Comparison of ENCODE assay signal across 32 cellular contexts in the genomic region with DNA sequence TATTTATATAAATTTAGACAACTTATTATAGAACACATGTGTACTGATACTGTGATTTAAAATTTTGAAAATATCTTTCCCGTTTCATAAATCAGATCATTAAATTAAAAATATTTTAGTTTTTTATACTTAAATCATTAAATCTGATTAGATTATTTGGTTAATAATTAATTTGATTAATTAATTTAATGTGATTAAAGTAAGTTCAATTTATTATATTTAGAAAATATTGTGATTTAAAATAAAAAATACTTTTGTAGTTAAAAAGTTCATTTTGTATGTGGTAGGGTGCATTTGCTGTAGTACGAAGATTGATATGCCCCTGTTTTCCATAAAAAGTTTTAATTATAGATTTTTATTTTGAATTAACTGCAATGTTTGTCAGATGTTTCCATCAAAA.
"Had no signal": no experiment of that assay in that cellular context is flagged by ENCODE, and none has a peak within 500 bp of the region (broad histone marks: within the 10 kb centered on the region; RNA-seq: fewer than 3 reads in every experiment).

No MANE protein-coding gene starts in this region.

- H3K4me3 Mint-ChIP-seq: activated CD4-positive, alpha-beta memory T cell treated with anti-CD3 and anti-CD28 coated beads, Interleukin-2, amount 10 ng/mL, durations not matched to agents 7 days and 5 days; activated CD4-positive, alpha-beta T cell treated with anti-CD3 and anti-CD28 coated beads, Interleukin-2, amount 10 ng/mL, durations not matched to agents 7 days and 5 days; activated naive CD8-positive, alpha-beta T cell; activated T-cell treated with anti-CD3 and anti-CD28 coated beads, Interleukin-2, amount 50 U/mL, for 24 hours; activated T-cell treated with anti-CD3 and anti-CD28 coated beads, Interleukin-2, amount 50 U/mL, for 72 hours; central memory CD8-positive, alpha-beta T cell; T-helper 17 cell; T-helper 2 cell treated with Interferon-gamma antibody and Interleukin-4, amounts not matched to agents 5 μg/mL and 100 μg/mL, for 36 hours had no signal

- H3K4me3 ChIP-seq: esophagus muscularis mucosa, gastroesophageal sphincter, heart right ventricle had no signal

- H3K4me1 ChIP-seq: esophagus muscularis mucosa, foreskin keratinocyte, gastroesophageal sphincter, heart right ventricle had no signal

- H3K4me1 Mint-ChIP-seq: activated CD4-positive, alpha-beta T cell treated with anti-CD3 and anti-CD28 coated beads, Interleukin-2, amount 10 ng/mL, durations not matched to agents 7 days and 5 days; central memory CD8-positive, alpha-beta T cell; T-helper 17 cell had no signal

- H3K36me3 ChIP-seq: brain microvascular endothelial cell, esophagus muscularis mucosa, gastroesophageal sphincter, heart right ventricle had no signal

- FAIRE-seq: astrocyte, bronchial epithelial cell had no signal

- H3K27ac ChIP-seq: brain microvascular endothelial cell, esophagus muscularis mucosa, foreskin keratinocyte, gastroesophageal sphincter, heart right ventricle had no signal

- DNase-seq: activated CD4-positive, alpha-beta memory T cell treated with anti-CD3 and anti-CD28 coated beads, Interleukin-2, amount 10 ng/mL, durations not matched to agents 7 days and 5 days; activated CD4-positive, alpha-beta T cell treated with anti-CD3 and anti-CD28 coated beads for 1 hour; activated CD4-positive, alpha-beta T cell treated with anti-CD3 and anti-CD28 coated beads for 4 hours; activated CD4-positive, alpha-beta T cell treated with anti-CD3 and anti-CD28 coated beads, Interleukin-2, amount 10 ng/mL, durations not matched to agents 7 days and 5 days; activated CD4-positive, alpha-beta T cell treated with anti-CD3 and anti-CD28 coated beads, Interleukin-2, amount 50 U/mL, for 4 hours; activated CD8-positive, alpha-beta memory T cell treated with anti-CD3 and anti-CD28 coated beads, Interleukin-2, amount 50 U/mL, for 48 hours; activated effector memory CD4-positive, alpha-beta T cell treated with Interleukin-2 at 50 U/mL for 16 hours; activated gamma-delta T cell treated with Interleukin-2 at 50 U/mL for 16 hours; activated naive CD4-positive, alpha-beta T cell treated with anti-CD3 and anti-CD28 coated beads, Interleukin-2, amount 50 U/mL, for 16 hours; activated naive CD4-positive, alpha-beta T cell treated with Interleukin-2 at 50 U/mL for 16 hours; activated T-cell treated with anti-CD3 and anti-CD28 coated beads for 4 hours; activated T-cell treated with anti-CD3 and anti-CD28 coated beads, Interleukin-2, amount 50 U/mL, for 24 hours; activated T-cell treated with anti-CD3 and anti-CD28 coated beads, Interleukin-2, amount 50 U/mL, for 72 hours; amniotic stem cell; anterior cingulate cortex; brain microvascular endothelial cell; cortex of kidney; dermis blood vessel endothelial cell; effector CD8-positive, alpha-beta T cell; erythroblast; foreskin keratinocyte; heart right ventricle; T-helper 1 cell; T-helper 17 cell; T1000 had no signal

- ATAC-seq: activated T-cell treated with anti-CD3 and anti-CD28 coated beads, Interleukin-2, amount 50 U/mL, for 72 hours; foreskin keratinocyte; gastroesophageal sphincter; heart right ventricle; T-helper 17 cell had no signal

- H3K27me3 Mint-ChIP-seq: activated CD4-positive, alpha-beta memory T cell treated with anti-CD3 and anti-CD28 coated beads, Interleukin-2, amount 10 ng/mL, durations not matched to agents 7 days and 5 days; activated CD4-positive, alpha-beta T cell treated with anti-CD3 and anti-CD28 coated beads, Interleukin-2, amount 10 ng/mL, durations not matched to agents 7 days and 5 days; activated naive CD8-positive, alpha-beta T cell; activated T-cell treated with anti-CD3 and anti-CD28 coated beads, Interleukin-2, amount 50 U/mL, for 24 hours; central memory CD8-positive, alpha-beta T cell; T-helper 17 cell had no signal

- H3K27ac Mint-ChIP-seq: activated CD4-positive, alpha-beta memory T cell treated with anti-CD3 and anti-CD28 coated beads, Interleukin-2, amount 10 ng/mL, durations not matched to agents 7 days and 5 days; activated CD4-positive, alpha-beta T cell treated with anti-CD3 and anti-CD28 coated beads, Interleukin-2, amount 10 ng/mL, durations not matched to agents 7 days and 5 days; activated naive CD8-positive, alpha-beta T cell; activated T-cell treated with anti-CD3 and anti-CD28 coated beads, Interleukin-2, amount 50 U/mL, for 24 hours; activated T-cell treated with anti-CD3 and anti-CD28 coated beads, Interleukin-2, amount 50 U/mL, for 72 hours; T-helper 17 cell; T-helper 2 cell treated with Interferon-gamma antibody and Interleukin-4, amounts not matched to agents 5 μg/mL and 100 μg/mL, for 36 hours had no signal

- H3K27me3 ChIP-seq: brain microvascular endothelial cell, esophagus muscularis mucosa, foreskin keratinocyte, gastroesophageal sphincter, heart right ventricle had no signal

- H3K36me3 Mint-ChIP-seq: activated naive CD8-positive, alpha-beta T cell had no signal
